Comparison of ENCODE assay signal across 35 cellular contexts in genomic region chr1:11759791-11760190, GRCh38. TPM values are rescaled to one million over a fixed set of nuclear protein-coding genes. Genes with fewer than 3 reads are reported as not detected.
"Had no signal": no experiment of that assay in that cellular context is flagged by ENCODE, and none has a peak within 500 bp of the region (broad histone marks: within the 10 kb centered on the region; RNA-seq: fewer than 3 reads in every experiment).

No MANE protein-coding gene starts in this region.

- H3K9ac ChIP-seq: SK-N-SH had no signal

- H3K4me1 ChIP-seq: SJCRH30 had no signal

- H3K27ac ChIP-seq: PC-9, RWPE1, SJCRH30 had no signal

- FAIRE-seq: RCC 7860 had no signal

- H3K36me3 ChIP-seq: SJCRH30 had no signal

- H2AFZ ChIP-seq: PC-9 had no signal

- H3K4me2 ChIP-seq: PC-9, SK-N-SH had no signal

- H3K4me3 ChIP-seq: PC-9, SJCRH30 had no signal

- H3K9me3 ChIP-seq: SJCRH30, SK-N-SH had no signal

- DNase-seq: Karpas-422, MM.1S, MV-4-11, NCI-H1092, NCI-H1105, NCI-H1417 treated with DMSO at 0.1 percent for 48 hours, NCI-H1436 treated with DMSO at 0.1 percent for 48 hours, NCI-H1694 treated with DMSO at 0.1 percent for 48 hours, NCI-H187 treated with DMSO at 0.1 percent for 48 hours, NCI-H2029, NCI-H2081, NCI-H2171 treated with DMSO at 0.1 percent for 48 hours, NCI-H2227 treated with DMSO at 0.1 percent for 48 hours, NCI-H345, NCI-H446, NCI-H510A treated with DMSO at 0.1 percent for 48 hours, NCI-H524 treated with DMSO at 0.1 percent for 48 hours, NCI-H526 treated with DMSO at 0.1 percent for 48 hours, NCI-H774, PC-9, SHP77, SIG-M5, SJCRH30, SK-N-SH, SW 1271, T-helper 1 cell had no signal

- ATAC-seq: Panc1, Right ventricle myocardium inferior had no signal

RNA-seq across cellular contexts. Expression of gene C1orf167, which starts 2.2 kb away (rescaled TPM):
- total RNA-seq: LHCN-M2, MCF 10A, NCI-H460, PC-9, RPMI7951, SJCRH30, SK-MEL-5 had no signal
